10 cellular contexts compared by ENCODE assay signal in genomic region chr7:151936207-151936606, GRCh38. TPM values are rescaled to one million over a fixed set of nuclear protein-coding genes. Genes with fewer than 3 reads are reported as not detected.
DNase-seq lines count a peak whose midpoint lies in the region; ATAC-seq and TF ChIP-seq lines count a peak whose summit lies in the region.
"Had no signal": no experiment of that assay in that cellular context is flagged by ENCODE, and none has a peak within 500 bp of the region (broad histone marks: within the 10 kb centered on the region; RNA-seq: fewer than 3 reads in every experiment).

No MANE protein-coding gene starts in this region.

- H3K4me3 ChIP-seq in neutrophil (ENCODE audit: low read depth in 1 of 2, low read length in 1 of 2) = peak overlapping the region; percentile 6 to 32
- no peak overlapping the region for H3K4me3 ChIP-seq in left ventricle myocardium inferior

- TF ChIP-seq CTCF in neutrophil (IDR thresholded peaks at IDR 0.05) (no peak), left ventricle myocardium inferior (IDR thresholded peaks at IDR 0.05; ENCODE audit: borderline replicate concordance) (no peak)

- intact Hi-C loops in left ventricle myocardium inferior (cut with micrococcal nuclease) (loop anchor here (10.0 kb wide), 1 partner anchor 151 kb away; no protein-coding TSS in a partner anchor), head of caudate nucleus (cut with DNase I) (no loop called here)

- DNase-seq in NOMO-1 (lab: John Stamatoyannopoulos, UW; ENCODE audit: unreplicated experiment in 2 of 2) (peak; percentile 2 to 85), NOMO-1 treated with dmso at 0.1 percent for 144 hours (lab: John Stamatoyannopoulos, UW; ENCODE audit: unreplicated experiment) (no peak), SKM-1 (lab: John Stamatoyannopoulos, UW; ENCODE audit: unreplicated experiment) (peak; percentile 32), left ventricle myocardium inferior (no peak), head of caudate nucleus (no peak), NCI-H2227 (lab: John Stamatoyannopoulos, UW; ENCODE audit: unreplicated experiment) (no peak)
- DNase-seq: activated effector memory CD4-positive, alpha-beta T cell treated with Interleukin-2 at 50 U/mL for 16 hours had no signal

- ATAC-seq in HG02870 (IDR thresholded peaks at IDR 0.05; ENCODE audit: unreplicated experiment) = peak; percentile 77

- H3K4me1 ChIP-seq in neutrophil (ENCODE audit: control insufficient read depth in 1 of 2, insufficient read depth in 1 of 2, low read depth in 1 of 2, low read length in 1 of 2) = peaks cover 16 to 23% of the 10 kb centered on the region in 2 experiments
- H3K4me1 ChIP-seq in left ventricle myocardium inferior = no peaks in the 10 kb centered on the region

- H3K9me3 ChIP-seq in neutrophil (no peaks in the 10 kb centered on the region), left ventricle myocardium inferior (replicated peaks) (no peaks in the 10 kb centered on the region)

- H3K27me3 ChIP-seq in neutrophil (peaks cover 14% of the 10 kb centered on the region), left ventricle myocardium inferior (ENCODE audit: low read depth) (peaks cover 7% of the 10 kb centered on the region)

- H3K36me3 ChIP-seq in neutrophil (no peaks in the 10 kb centered on the region), left ventricle myocardium inferior (no peaks in the 10 kb centered on the region)

- peak overlapping the region; percentile 77 for H3K27ac ChIP-seq in neutrophil
- no peak overlapping the region for H3K27ac ChIP-seq in left ventricle myocardium inferior (replicated peaks)
- H3K27ac ChIP-seq: 22Rv1 had no signal

RNA-seq across cellular contexts. Expression of gene GALNTL5, which starts 20.0 kb away (rescaled TPM):
- total RNA-seq in left ventricle myocardium inferior = not detected

RNA-seq across cellular contexts. Expression of gene PRKAG2, which starts 59.3 kb away (rescaled TPM):
- total RNA-seq in left ventricle myocardium inferior = 130 TPM

Comparison
In these comparisons a context has a peak if more than half of its experiments do, and no peak if none do; other contexts are left out.
1. DNase-seq: peak in NOMO-1 (2 of 2) and SKM-1 (single experiment); none in NOMO-1 treated with dmso at 0.1 percent for 144 hours (single experiment), left ventricle myocardium inferior (single experiment), head of caudate nucleus (0 of 42) and NCI-H2227 (single experiment).